In the genomic region with DNA sequence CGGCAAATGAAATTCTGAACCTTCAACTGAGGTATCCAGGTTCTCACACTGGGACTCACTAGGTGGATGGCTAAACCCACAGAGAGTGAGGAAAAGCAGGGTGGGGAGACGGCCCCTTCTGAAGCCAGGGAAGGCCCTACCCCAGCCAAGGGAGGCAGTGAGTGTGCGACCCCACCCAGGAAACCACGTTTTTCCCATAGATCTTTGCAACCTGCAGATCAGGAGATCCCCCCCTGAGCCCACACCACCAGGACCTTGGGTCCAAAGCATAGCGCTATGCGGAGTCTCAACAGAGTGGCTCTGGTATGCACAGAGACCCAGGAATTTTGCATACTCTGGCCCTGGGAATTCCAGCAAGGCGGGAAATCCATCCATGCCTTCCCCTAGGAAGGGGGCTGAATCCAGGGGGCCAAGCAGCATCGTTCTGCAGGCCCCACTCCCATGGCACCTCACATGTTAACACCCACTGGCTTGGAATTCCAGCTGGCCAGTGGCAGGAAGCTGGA, we compare ENCODE assay signal across 1 cellular context.
TF ChIP-seq lines count a peak whose summit lies in the region.

No MANE protein-coding gene starts in this region.

TF ChIP-seq in HepG2, 621 proteins besides CTCF, POLR2A, EP300 and RAD21 (continued from another document and continues in another):
- TF ChIP-seq, protein P1, sequence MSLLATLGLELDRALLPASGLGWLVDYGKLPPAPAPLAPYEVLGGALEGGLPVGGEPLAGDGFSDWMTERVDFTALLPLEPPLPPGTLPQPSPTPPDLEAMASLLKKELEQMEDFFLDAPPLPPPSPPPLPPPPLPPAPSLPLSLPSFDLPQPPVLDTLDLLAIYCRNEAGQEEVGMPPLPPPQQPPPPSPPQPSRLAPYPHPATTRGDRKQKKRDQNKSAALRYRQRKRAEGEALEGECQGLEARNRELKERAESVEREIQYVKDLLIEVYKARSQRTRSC (CRISPR knock-in tag; IDR thresholded peaks at IDR 0.05; ENCODE audit: low read depth) = no peak
- TF ChIP-seq, protein P2, sequence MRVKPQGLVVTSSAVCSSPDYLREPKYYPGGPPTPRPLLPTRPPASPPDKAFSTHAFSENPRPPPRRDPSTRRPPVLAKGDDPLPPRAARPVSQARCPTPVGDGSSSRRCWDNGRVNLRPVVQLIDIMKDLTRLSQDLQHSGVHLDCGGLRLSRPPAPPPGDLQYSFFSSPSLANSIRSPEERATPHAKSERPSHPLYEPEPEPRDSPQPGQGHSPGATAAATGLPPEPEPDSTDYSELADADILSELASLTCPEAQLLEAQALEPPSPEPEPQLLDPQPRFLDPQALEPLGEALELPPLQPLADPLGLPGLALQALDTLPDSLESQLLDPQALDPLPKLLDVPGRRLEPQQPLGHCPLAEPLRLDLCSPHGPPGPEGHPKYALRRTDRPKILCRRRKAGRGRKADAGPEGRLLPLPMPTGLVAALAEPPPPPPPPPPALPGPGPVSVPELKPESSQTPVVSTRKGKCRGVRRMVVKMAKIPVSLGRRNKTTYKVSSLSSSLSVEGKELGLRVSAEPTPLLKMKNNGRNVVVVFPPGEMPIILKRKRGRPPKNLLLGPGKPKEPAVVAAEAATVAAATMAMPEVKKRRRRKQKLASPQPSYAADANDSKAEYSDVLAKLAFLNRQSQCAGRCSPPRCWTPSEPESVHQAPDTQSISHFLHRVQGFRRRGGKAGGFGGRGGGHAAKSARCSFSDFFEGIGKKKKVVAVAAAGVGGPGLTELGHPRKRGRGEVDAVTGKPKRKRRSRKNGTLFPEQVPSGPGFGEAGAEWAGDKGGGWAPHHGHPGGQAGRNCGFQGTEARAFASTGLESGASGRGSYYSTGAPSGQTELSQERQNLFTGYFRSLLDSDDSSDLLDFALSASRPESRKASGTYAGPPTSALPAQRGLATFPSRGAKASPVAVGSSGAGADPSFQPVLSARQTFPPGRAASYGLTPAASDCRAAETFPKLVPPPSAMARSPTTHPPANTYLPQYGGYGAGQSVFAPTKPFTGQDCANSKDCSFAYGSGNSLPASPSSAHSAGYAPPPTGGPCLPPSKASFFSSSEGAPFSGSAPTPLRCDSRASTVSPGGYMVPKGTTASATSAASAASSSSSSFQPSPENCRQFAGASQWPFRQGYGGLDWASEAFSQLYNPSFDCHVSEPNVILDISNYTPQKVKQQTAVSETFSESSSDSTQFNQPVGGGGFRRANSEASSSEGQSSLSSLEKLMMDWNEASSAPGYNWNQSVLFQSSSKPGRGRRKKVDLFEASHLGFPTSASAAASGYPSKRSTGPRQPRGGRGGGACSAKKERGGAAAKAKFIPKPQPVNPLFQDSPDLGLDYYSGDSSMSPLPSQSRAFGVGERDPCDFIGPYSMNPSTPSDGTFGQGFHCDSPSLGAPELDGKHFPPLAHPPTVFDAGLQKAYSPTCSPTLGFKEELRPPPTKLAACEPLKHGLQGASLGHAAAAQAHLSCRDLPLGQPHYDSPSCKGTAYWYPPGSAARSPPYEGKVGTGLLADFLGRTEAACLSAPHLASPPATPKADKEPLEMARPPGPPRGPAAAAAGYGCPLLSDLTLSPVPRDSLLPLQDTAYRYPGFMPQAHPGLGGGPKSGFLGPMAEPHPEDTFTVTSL (CRISPR knock-in tag; IDR thresholded peaks at IDR 0.05; ENCODE audit: borderline replicate concordance) = 0 out of 2 replicates have a peak, but pooled peaks have one; percentile 33
- TF ChIP-seq RELA (CRISPR knock-in tag; IDR thresholded peaks at IDR 0.05) (no peak), PHB2 (IDR thresholded peaks at IDR 0.05; ENCODE audit: partially characterized antibody) (no peak), CCDC6 (CRISPR knock-in tag; IDR thresholded peaks at IDR 0.05) (no peak), ZNF232 (CRISPR knock-in tag; IDR thresholded peaks at IDR 0.05; ENCODE audit: borderline replicate concordance) (0 out of 2 replicates have a peak, but pooled peaks have one; percentile 19), ZNF530 (CRISPR knock-in tag; IDR thresholded peaks at IDR 0.05; ENCODE audit: low read depth) (no peak), FLYWCH1 (CRISPR knock-in tag; IDR thresholded peaks at IDR 0.05) (no peak), ZNF263 (CRISPR knock-in tag; IDR thresholded peaks at IDR 0.05) (no peak), ZNF75D (CRISPR knock-in tag; IDR thresholded peaks at IDR 0.05; ENCODE audit: borderline replicate concordance) (no peak), ZNF720 (CRISPR knock-in tag; IDR thresholded peaks at IDR 0.05) (no peak), ZNF33B (CRISPR knock-in tag; IDR thresholded peaks at IDR 0.05) (no peak), YEATS4 (CRISPR knock-in tag; IDR thresholded peaks at IDR 0.05; ENCODE audit: borderline replicate concordance) (peak; percentile 75), HNF4A (CRISPR knock-in tag; IDR thresholded peaks at IDR 0.05) (peak; percentile 35; the same call in 1 of the 2 replicates), KDM1A (CRISPR knock-in tag; IDR thresholded peaks at IDR 0.05) (no peak), SALL1 (CRISPR knock-in tag; IDR thresholded peaks at IDR 0.05) (peak; percentile 43; the same call in 1 of the 2 replicates), SOX6 (IDR thresholded peaks at IDR 0.05) (no peak), SOX6 (CRISPR knock-in tag; IDR thresholded peaks at IDR 0.05) (peak; percentile 16; the same call in 1 of the 2 replicates), ARHGAP35 (CRISPR knock-in tag; IDR thresholded peaks at IDR 0.05; ENCODE audit: borderline replicate concordance) (no peak)
- TF ChIP-seq, protein P3, sequence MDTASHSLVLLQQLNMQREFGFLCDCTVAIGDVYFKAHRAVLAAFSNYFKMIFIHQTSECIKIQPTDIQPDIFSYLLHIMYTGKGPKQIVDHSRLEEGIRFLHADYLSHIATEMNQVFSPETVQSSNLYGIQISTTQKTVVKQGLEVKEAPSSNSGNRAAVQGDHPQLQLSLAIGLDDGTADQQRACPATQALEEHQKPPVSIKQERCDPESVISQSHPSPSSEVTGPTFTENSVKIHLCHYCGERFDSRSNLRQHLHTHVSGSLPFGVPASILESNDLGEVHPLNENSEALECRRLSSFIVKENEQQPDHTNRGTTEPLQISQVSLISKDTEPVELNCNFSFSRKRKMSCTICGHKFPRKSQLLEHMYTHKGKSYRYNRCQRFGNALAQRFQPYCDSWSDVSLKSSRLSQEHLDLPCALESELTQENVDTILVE (CRISPR knock-in tag; IDR thresholded peaks at IDR 0.05) = no peak
- TF ChIP-seq, protein P4, sequence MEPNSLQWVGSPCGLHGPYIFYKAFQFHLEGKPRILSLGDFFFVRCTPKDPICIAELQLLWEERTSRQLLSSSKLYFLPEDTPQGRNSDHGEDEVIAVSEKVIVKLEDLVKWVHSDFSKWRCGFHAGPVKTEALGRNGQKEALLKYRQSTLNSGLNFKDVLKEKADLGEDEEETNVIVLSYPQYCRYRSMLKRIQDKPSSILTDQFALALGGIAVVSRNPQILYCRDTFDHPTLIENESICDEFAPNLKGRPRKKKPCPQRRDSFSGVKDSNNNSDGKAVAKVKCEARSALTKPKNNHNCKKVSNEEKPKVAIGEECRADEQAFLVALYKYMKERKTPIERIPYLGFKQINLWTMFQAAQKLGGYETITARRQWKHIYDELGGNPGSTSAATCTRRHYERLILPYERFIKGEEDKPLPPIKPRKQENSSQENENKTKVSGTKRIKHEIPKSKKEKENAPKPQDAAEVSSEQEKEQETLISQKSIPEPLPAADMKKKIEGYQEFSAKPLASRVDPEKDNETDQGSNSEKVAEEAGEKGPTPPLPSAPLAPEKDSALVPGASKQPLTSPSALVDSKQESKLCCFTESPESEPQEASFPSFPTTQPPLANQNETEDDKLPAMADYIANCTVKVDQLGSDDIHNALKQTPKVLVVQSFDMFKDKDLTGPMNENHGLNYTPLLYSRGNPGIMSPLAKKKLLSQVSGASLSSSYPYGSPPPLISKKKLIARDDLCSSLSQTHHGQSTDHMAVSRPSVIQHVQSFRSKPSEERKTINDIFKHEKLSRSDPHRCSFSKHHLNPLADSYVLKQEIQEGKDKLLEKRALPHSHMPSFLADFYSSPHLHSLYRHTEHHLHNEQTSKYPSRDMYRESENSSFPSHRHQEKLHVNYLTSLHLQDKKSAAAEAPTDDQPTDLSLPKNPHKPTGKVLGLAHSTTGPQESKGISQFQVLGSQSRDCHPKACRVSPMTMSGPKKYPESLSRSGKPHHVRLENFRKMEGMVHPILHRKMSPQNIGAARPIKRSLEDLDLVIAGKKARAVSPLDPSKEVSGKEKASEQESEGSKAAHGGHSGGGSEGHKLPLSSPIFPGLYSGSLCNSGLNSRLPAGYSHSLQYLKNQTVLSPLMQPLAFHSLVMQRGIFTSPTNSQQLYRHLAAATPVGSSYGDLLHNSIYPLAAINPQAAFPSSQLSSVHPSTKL (CRISPR knock-in tag; IDR thresholded peaks at IDR 0.05) = no peak; the same call in 1 of the 2 replicates
- TF ChIP-seq, protein P5, sequence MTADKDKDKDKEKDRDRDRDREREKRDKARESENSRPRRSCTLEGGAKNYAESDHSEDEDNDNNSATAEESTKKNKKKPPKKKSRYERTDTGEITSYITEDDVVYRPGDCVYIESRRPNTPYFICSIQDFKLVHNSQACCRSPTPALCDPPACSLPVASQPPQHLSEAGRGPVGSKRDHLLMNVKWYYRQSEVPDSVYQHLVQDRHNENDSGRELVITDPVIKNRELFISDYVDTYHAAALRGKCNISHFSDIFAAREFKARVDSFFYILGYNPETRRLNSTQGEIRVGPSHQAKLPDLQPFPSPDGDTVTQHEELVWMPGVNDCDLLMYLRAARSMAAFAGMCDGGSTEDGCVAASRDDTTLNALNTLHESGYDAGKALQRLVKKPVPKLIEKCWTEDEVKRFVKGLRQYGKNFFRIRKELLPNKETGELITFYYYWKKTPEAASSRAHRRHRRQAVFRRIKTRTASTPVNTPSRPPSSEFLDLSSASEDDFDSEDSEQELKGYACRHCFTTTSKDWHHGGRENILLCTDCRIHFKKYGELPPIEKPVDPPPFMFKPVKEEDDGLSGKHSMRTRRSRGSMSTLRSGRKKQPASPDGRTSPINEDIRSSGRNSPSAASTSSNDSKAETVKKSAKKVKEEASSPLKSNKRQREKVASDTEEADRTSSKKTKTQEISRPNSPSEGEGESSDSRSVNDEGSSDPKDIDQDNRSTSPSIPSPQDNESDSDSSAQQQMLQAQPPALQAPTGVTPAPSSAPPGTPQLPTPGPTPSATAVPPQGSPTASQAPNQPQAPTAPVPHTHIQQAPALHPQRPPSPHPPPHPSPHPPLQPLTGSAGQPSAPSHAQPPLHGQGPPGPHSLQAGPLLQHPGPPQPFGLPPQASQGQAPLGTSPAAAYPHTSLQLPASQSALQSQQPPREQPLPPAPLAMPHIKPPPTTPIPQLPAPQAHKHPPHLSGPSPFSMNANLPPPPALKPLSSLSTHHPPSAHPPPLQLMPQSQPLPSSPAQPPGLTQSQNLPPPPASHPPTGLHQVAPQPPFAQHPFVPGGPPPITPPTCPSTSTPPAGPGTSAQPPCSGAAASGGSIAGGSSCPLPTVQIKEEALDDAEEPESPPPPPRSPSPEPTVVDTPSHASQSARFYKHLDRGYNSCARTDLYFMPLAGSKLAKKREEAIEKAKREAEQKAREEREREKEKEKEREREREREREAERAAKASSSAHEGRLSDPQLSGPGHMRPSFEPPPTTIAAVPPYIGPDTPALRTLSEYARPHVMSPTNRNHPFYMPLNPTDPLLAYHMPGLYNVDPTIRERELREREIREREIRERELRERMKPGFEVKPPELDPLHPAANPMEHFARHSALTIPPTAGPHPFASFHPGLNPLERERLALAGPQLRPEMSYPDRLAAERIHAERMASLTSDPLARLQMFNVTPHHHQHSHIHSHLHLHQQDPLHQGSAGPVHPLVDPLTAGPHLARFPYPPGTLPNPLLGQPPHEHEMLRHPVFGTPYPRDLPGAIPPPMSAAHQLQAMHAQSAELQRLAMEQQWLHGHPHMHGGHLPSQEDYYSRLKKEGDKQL (CRISPR knock-in tag; IDR thresholded peaks at IDR 0.05; ENCODE audit: low read depth) = no peak
- TF ChIP-seq, protein P6, sequence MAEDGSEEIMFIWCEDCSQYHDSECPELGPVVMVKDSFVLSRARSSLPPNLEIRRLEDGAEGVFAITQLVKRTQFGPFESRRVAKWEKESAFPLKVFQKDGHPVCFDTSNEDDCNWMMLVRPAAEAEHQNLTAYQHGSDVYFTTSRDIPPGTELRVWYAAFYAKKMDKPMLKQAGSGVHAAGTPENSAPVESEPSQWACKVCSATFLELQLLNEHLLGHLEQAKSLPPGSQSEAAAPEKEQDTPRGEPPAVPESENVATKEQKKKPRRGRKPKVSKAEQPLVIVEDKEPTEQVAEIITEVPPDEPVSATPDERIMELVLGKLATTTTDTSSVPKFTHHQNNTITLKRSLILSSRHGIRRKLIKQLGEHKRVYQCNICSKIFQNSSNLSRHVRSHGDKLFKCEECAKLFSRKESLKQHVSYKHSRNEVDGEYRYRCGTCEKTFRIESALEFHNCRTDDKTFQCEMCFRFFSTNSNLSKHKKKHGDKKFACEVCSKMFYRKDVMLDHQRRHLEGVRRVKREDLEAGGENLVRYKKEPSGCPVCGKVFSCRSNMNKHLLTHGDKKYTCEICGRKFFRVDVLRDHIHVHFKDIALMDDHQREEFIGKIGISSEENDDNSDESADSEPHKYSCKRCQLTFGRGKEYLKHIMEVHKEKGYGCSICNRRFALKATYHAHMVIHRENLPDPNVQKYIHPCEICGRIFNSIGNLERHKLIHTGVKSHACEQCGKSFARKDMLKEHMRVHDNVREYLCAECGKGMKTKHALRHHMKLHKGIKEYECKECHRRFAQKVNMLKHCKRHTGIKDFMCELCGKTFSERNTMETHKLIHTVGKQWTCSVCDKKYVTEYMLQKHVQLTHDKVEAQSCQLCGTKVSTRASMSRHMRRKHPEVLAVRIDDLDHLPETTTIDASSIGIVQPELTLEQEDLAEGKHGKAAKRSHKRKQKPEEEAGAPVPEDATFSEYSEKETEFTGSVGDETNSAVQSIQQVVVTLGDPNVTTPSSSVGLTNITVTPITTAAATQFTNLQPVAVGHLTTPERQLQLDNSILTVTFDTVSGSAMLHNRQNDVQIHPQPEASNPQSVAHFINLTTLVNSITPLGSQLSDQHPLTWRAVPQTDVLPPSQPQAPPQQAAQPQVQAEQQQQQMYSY (CRISPR knock-in tag; IDR thresholded peaks at IDR 0.05) = no peak
- TF ChIP-seq, protein P7, sequence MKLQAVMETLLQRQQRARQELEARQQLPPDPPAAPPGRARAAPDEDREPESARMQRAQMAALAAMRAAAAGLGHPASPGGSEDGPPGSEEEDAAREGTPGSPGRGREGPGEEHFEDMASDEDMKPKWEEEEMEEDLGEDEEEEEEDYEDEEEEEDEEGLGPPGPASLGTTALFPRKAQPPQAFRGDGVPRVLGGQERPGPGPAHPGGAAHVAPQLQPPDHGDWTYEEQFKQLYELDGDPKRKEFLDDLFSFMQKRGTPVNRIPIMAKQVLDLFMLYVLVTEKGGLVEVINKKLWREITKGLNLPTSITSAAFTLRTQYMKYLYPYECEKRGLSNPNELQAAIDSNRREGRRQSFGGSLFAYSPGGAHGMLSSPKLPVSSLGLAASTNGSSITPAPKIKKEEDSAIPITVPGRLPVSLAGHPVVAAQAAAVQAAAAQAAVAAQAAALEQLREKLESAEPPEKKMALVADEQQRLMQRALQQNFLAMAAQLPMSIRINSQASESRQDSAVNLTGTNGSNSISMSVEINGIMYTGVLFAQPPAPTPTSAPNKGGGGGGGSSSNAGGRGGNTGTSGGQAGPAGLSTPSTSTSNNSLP (IDR thresholded peaks at IDR 0.05; ENCODE audit: low read depth, low read length) = no peak
- TF ChIP-seq, protein P8, sequence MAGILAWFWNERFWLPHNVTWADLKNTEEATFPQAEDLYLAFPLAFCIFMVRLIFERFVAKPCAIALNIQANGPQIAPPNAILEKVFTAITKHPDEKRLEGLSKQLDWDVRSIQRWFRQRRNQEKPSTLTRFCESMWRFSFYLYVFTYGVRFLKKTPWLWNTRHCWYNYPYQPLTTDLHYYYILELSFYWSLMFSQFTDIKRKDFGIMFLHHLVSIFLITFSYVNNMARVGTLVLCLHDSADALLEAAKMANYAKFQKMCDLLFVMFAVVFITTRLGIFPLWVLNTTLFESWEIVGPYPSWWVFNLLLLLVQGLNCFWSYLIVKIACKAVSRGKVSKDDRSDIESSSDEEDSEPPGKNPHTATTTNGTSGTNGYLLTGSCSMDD (CRISPR knock-in tag; IDR thresholded peaks at IDR 0.05) = no peak
